ENCODE assay signal across 24 cellular contexts in the genomic region with DNA sequence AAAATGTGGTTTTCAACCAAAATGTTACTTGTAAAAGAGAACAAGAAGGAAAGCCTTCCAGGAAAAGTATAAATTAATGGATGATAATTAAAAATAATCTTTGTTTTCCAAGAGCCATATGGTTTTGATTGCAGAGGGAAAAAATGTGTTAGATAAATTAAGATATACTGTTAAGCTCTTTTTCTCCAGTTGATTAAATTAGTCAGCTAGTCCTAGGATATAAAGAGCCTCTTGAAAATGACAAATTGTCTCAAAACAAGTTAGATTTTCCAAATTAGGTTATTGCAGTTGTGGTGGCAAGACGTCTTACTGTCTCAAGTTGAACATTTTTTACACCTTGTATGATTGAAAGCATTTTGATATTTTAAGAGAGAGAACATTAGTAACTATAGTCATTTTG.
"Had no signal": no experiment of that assay in that cellular context is flagged by ENCODE, and none has a peak within 500 bp of the region (broad histone marks: within the 10 kb centered on the region; RNA-seq: fewer than 3 reads in every experiment).

No MANE protein-coding gene starts in this region.

- H3K4me3 ChIP-seq: coronary artery, dorsolateral prefrontal cortex, esophagus squamous epithelium, gastrocnemius medialis, heart right ventricle, left lung, lower lobe of right lung had no signal

- DNase-seq: dermis blood vessel endothelial cell; dorsolateral prefrontal cortex; effector CD4-positive, alpha-beta T cell; effector memory CD4-positive, alpha-beta T cell; erythroblast; esophagus squamous epithelium; foreskin fibroblast; foreskin melanocyte; gastrocnemius medialis; glutamatergic neuron; head of caudate nucleus; heart right ventricle; hippocampal formation; left cardiac atrium; left lung; left ventricle myocardium superior; lower lobe of right lung; mesenchymal stem cell; midbrain had no signal

- H3K36me3 ChIP-seq: gastrocnemius medialis, lower lobe of right lung had no signal

- ATAC-seq: esophagus mucosa, gastrocnemius medialis, heart right ventricle, left cardiac atrium, left lung, left ventricle myocardium superior, lower lobe of right lung had no signal

- H3K9me3 ChIP-seq: esophagus squamous epithelium, gastrocnemius medialis, left lung, lower lobe of right lung had no signal

- FAIRE-seq: colon, keratinocyte had no signal

- H3K27me3 ChIP-seq: dorsolateral prefrontal cortex, esophagus squamous epithelium, gastrocnemius medialis, heart right ventricle, left lung had no signal

- H3K27ac ChIP-seq: coronary artery, dorsolateral prefrontal cortex, epithelial cell of prostate, esophagus squamous epithelium, gastrocnemius medialis, heart right ventricle, left lung, lower lobe of right lung had no signal

- H3K4me1 ChIP-seq: esophagus squamous epithelium, gastrocnemius medialis, heart right ventricle, left lung, lower lobe of right lung had no signal
